In the genomic region with DNA sequence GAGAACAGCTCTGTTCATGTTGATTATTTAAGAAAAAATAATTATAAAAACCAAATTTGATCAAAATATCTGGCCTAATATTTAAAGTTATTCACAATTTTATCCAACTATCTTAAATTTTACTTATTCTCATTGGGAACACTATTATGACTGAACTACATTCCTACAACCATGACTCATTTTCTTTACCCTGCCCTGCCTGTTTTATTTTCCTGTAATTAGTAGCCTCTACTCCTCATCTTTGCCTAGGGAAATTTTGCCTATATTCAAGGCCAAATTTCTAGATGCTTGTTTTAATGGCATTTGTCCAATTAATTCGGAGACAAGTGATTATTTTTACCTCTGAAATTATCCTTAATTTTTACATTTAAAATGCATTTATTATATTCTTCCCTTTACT, we compare ENCODE assay signal across 21 cellular contexts.
"Had no signal": no experiment of that assay in that cellular context is flagged by ENCODE, and none has a peak within 500 bp of the region (broad histone marks: within the 10 kb centered on the region; RNA-seq: fewer than 3 reads in every experiment).

No MANE protein-coding gene starts in this region.

- H3K27me3 Mint-ChIP-seq: activated CD4-positive, alpha-beta memory T cell treated with anti-CD3 and anti-CD28 coated beads for 36 hours; activated naive CD4-positive, alpha-beta T cell treated with anti-CD3 and anti-CD28 coated beads, Interleukin-2, amount 10 ng/mL, durations not matched to agents 7 days and 5 days; naive thymus-derived CD8-positive, alpha-beta T cell; stimulated activated naive B cell treated with anti-CD40 and anti-IgM and Interleukin-4, amounts not matched to agents 10 μg/mL and 1 μg/mL and 100 μg/mL, for 72 hours had no signal

- ATAC-seq: left lung; naive thymus-derived CD8-positive, alpha-beta T cell; sciatic nerve; stimulated activated naive B cell treated with anti-CD40 and anti-IgM and Interleukin-4, amounts not matched to agents 10 μg/mL and 1 μg/mL and 100 μg/mL, for 72 hours had no signal

- H3K4me1 ChIP-seq: left lung, neural progenitor cell, testis, uterus had no signal

- H3K4me3 ChIP-seq: cardiac muscle cell, left lung, lung, neural progenitor cell, testis, uterus had no signal

- H3K36me3 ChIP-seq: cardiac muscle cell, left lung, neural progenitor cell, uterus had no signal

- H3K4me3 Mint-ChIP-seq: activated CD4-positive, alpha-beta memory T cell treated with anti-CD3 and anti-CD28 coated beads for 36 hours; activated naive CD4-positive, alpha-beta T cell treated with anti-CD3 and anti-CD28 coated beads, Interleukin-2, amount 10 ng/mL, durations not matched to agents 7 days and 5 days; mesothelial cell of epicardium; naive thymus-derived CD8-positive, alpha-beta T cell; neural progenitor cell; stimulated activated naive B cell treated with anti-CD40 and anti-IgM and Interleukin-4, amounts not matched to agents 10 μg/mL and 1 μg/mL and 100 μg/mL, for 72 hours had no signal

- H3K27me3 ChIP-seq: cardiac muscle cell, left lung, neural progenitor cell, testis, uterus had no signal

- H3K27ac Mint-ChIP-seq: activated CD4-positive, alpha-beta memory T cell treated with anti-CD3 and anti-CD28 coated beads for 36 hours; activated naive CD4-positive, alpha-beta T cell treated with anti-CD3 and anti-CD28 coated beads, Interleukin-2, amount 10 ng/mL, durations not matched to agents 7 days and 5 days; mesothelial cell of epicardium; naive thymus-derived CD8-positive, alpha-beta T cell; neural progenitor cell; stimulated activated naive B cell treated with anti-CD40 and anti-IgM and Interleukin-4, amounts not matched to agents 10 μg/mL and 1 μg/mL and 100 μg/mL, for 72 hours had no signal

- DNase-seq: activated CD4-positive, alpha-beta memory T cell treated with anti-CD3 and anti-CD28 coated beads for 36 hours; activated CD4-positive, alpha-beta T cell treated with anti-CD3 and anti-CD28 coated beads for 48 hours; activated effector memory CD4-positive, alpha-beta T cell treated with anti-CD3 and anti-CD28 coated beads, Interleukin-2, amount 50 U/mL, for 16 hours; activated naive CD4-positive, alpha-beta T cell treated with anti-CD3 and anti-CD28 coated beads, Interleukin-2, amount 10 ng/mL, durations not matched to agents 7 days and 5 days; amygdala; erythroblast; foreskin melanocyte; left lung; naive thymus-derived CD8-positive, alpha-beta T cell; small intestine; stimulated activated CD4-positive, alpha-beta T cell treated with anti-CD3 and anti-CD28 coated beads, Interleukin-2, amount 100 ng/mL, for 24 hours; stimulated activated CD8-positive, alpha-beta memory T cell treated with anti-CD3 and anti-CD28 coated beads, Interleukin-4, amount 100 ng/mL, for 48 hours; stimulated activated naive B cell treated with anti-CD40 and anti-IgM and Interleukin-4, amounts not matched to agents 10 μg/mL and 1 μg/mL and 100 μg/mL, for 72 hours; T1000; testis; uterus had no signal

- H3K27ac ChIP-seq: cardiac muscle cell, left lung, neural progenitor cell, testis, uterus had no signal

- H3K9me3 ChIP-seq: left lung, testis, uterus had no signal

- H3K36me3 Mint-ChIP-seq: activated CD4-positive, alpha-beta memory T cell treated with anti-CD3 and anti-CD28 coated beads for 36 hours; activated naive CD4-positive, alpha-beta T cell treated with anti-CD3 and anti-CD28 coated beads, Interleukin-2, amount 10 ng/mL, durations not matched to agents 7 days and 5 days; mesothelial cell of epicardium; naive thymus-derived CD8-positive, alpha-beta T cell; neural progenitor cell; stimulated activated naive B cell treated with anti-CD40 and anti-IgM and Interleukin-4, amounts not matched to agents 10 μg/mL and 1 μg/mL and 100 μg/mL, for 72 hours had no signal

- H3K9me3 Mint-ChIP-seq: neural progenitor cell had no signal

- H3K4me1 Mint-ChIP-seq: activated naive CD4-positive, alpha-beta T cell treated with anti-CD3 and anti-CD28 coated beads, Interleukin-2, amount 10 ng/mL, durations not matched to agents 7 days and 5 days; mesothelial cell of epicardium; naive thymus-derived CD8-positive, alpha-beta T cell; neural progenitor cell; stimulated activated naive B cell treated with anti-CD40 and anti-IgM and Interleukin-4, amounts not matched to agents 10 μg/mL and 1 μg/mL and 100 μg/mL, for 72 hours had no signal
